19 cellular contexts compared by ENCODE assay signal in genomic region chr3:6605245-6605644, GRCh38.
DNase-seq lines count a peak whose midpoint lies in the region; ATAC-seq lines count a peak whose summit lies in the region.
"Had no signal": no experiment of that assay in that cellular context is flagged by ENCODE, and none has a peak within 500 bp of the region (broad histone marks: within the 10 kb centered on the region; RNA-seq: fewer than 3 reads in every experiment).

No MANE protein-coding gene starts in this region.

- H3K4me3 Mint-ChIP-seq in activated naive CD4-positive, alpha-beta T cell treated with anti-CD3 and anti-CD28 coated beads for 36 hours: no peak overlapping the region
- H3K4me3 Mint-ChIP-seq: T-helper 2 cell treated with Interferon-gamma antibody and Interleukin-4, amounts not matched to agents 5 μg/mL and 100 μg/mL, for 36 hours had no signal

- H3K27ac Mint-ChIP-seq in activated naive CD4-positive, alpha-beta T cell treated with anti-CD3 and anti-CD28 coated beads for 36 hours: no peak overlapping the region
- H3K27ac Mint-ChIP-seq: T-helper 2 cell treated with Interferon-gamma antibody and Interleukin-4, amounts not matched to agents 5 μg/mL and 100 μg/mL, for 36 hours had no signal

- peaks cover 8% of the 10 kb centered on the region for H3K9me3 Mint-ChIP-seq in activated naive CD4-positive, alpha-beta T cell treated with anti-CD3 and anti-CD28 coated beads for 36 hours

- intact Hi-C loops in activated naive CD4-positive, alpha-beta T cell treated with anti-CD3 and anti-CD28 coated beads for 36 hours (cut with micrococcal nuclease): no loop called here

- H3K36me3 Mint-ChIP-seq in activated naive CD4-positive, alpha-beta T cell treated with anti-CD3 and anti-CD28 coated beads for 36 hours (ENCODE audit: low read depth): no peaks in the 10 kb centered on the region

- no peaks in the 10 kb centered on the region for H3K27me3 Mint-ChIP-seq in activated naive CD4-positive, alpha-beta T cell treated with anti-CD3 and anti-CD28 coated beads for 36 hours (ENCODE audit: low read depth)

- CTCF ChIA-PET in activated naive CD4-positive, alpha-beta T cell treated with anti-CD3 and anti-CD28 coated beads for 36 hours (lab: Charles Lee): no interaction called here

- ATAC-seq in HG03159 (IDR thresholded peaks at IDR 0.05; ENCODE audit: unreplicated experiment) (peak; percentile 51), HG03520 (IDR thresholded peaks at IDR 0.05; ENCODE audit: unreplicated experiment) (no peak), HG03097 (IDR thresholded peaks at IDR 0.05; ENCODE audit: low FRiP score, unreplicated experiment) (no peak)
- ATAC-seq: HepG2 had no signal

- no peaks in the 10 kb centered on the region for H3K4me1 Mint-ChIP-seq in activated naive CD4-positive, alpha-beta T cell treated with anti-CD3 and anti-CD28 coated beads for 36 hours (ENCODE audit: low read depth)

- DNase-seq in NCI-H510A treated with DMSO at 0.1 percent for 48 hours (lab: John Stamatoyannopoulos, UW) (peak; percentile 4), NCI-H510A (lab: John Stamatoyannopoulos, UW) (no peak), NCI-H526 treated with DMSO at 0.1 percent for 48 hours (lab: John Stamatoyannopoulos, UW) (peak; percentile 78), foreskin melanocyte (peak; percentile 49)
- no peak for DNase-seq in activated naive CD4-positive, alpha-beta T cell treated with anti-CD3 and anti-CD28 coated beads for 36 hours
- DNase-seq: 8988T, GDM1, GOT3, NCI-H1092, NCI-H1694, NCI-H2227 treated with DMSO at 0.1 percent for 48 hours, NCI-H748 treated with DMSO at 0.1 percent for 48 hours, PC-9, SJCRH30 had no signal

Comparison
In these comparisons a context has a peak if more than half of its experiments do, and no peak if none do; other contexts are left out.
1. DNase-seq: peak in NCI-H510A treated with DMSO at 0.1 percent for 48 hours (single experiment), NCI-H526 treated with DMSO at 0.1 percent for 48 hours (single experiment) and foreskin melanocyte (single experiment); none in NCI-H510A (single experiment) and activated naive CD4-positive, alpha-beta T cell treated with anti-CD3 and anti-CD28 coated beads for 36 hours (single experiment).